In the genomic region with DNA sequence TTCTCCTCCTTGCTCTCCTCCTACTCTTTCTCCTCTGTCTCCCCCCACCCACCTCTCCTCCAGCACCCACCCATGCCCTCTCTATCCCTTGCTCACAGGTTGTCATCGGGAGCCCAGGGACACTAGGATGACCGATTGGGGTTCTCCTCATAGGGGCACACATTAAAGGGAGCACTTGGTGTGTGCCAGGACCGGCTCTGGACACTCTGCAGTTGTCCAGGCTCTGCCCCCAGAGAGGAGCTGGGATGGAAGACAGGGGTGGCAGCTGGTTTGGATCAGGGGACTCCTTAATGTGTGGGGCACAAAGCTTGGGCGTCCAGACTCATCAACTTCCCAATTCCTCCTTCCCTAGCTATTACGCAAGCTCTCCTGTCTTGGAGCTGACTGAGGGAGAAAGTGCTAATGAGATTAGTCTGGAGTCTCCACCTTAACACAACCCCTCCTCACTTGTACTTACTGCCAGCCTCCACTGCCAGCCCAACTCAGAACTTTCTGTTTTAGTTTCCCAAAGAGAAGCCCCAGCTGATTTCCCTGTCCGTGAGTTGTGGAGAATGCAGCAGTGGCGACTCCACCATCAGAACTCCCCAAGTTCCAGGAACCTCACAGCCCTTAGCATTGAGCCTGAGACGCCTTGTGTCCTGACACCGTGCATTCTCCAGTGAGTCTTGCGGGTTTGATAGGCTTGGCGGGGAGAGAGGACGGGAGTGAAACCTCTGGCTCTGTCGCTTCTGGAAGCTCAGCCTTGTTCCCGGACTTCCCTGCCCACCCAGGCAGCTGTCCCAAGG, we compare ENCODE assay signal across 18 cellular contexts. TPM values are rescaled to one million over a fixed set of nuclear protein-coding genes. Genes with fewer than 3 reads are reported as not detected.
"Had no signal": no experiment of that assay in that cellular context is flagged by ENCODE, and none has a peak within 500 bp of the region (broad histone marks: within the 10 kb centered on the region; RNA-seq: fewer than 3 reads in every experiment).

No MANE protein-coding gene starts in this region.

- H3K4me1 ChIP-seq: right atrium auricular region had no signal

- DNase-seq: cerebellar nuclear complex; effector CD4-positive, alpha-beta T cell; foreskin melanocyte; kidney glomerular epithelial cell; midbrain; occipital lobe; small intestine; stimulated activated CD4-positive, alpha-beta T cell treated with anti-CD3 and anti-CD28 coated beads, Interleukin-2, amount 100 ng/mL, for 48 hours; stimulated activated naive CD4-positive, alpha-beta T cell treated with Interleukin-2 at 50 U/mL for 16 hours; trophoblast cell had no signal

- H3K27me3 ChIP-seq: hepatocyte, right atrium auricular region had no signal

- ATAC-seq: natural killer cell treated with Interleukin-12 subunit alpha and Interleukin-12 subunit beta and Interleukin-15 and Interleukin-18, amount 100 ng/mL, for 72 hours had no signal

- H3K36me3 ChIP-seq: right atrium auricular region had no signal

- H3K9me3 ChIP-seq: right atrium auricular region had no signal

- H3K4me3 ChIP-seq: coronary artery, hepatocyte, right atrium auricular region had no signal

RNA-seq across cellular contexts. Expression of gene CXorf49B, which starts 52.2 kb away (rescaled TPM):
- total RNA-seq: dermis microvascular lymphatic vessel endothelial cell; hepatocyte; lower leg skin; natural killer cell treated with Interleukin-12 subunit alpha and Interleukin-12 subunit beta and Interleukin-15 and Interleukin-18, amount 100 ng/mL, for 72 hours; occipital lobe; pulmonary artery endothelial cell; right atrium auricular region; urinary bladder had no signal
